Comparison of ENCODE assay signal across 1 cellular context in genomic region chr6:157385482-157385881, GRCh38.
TF ChIP-seq lines count a peak whose summit lies in the region.

No MANE protein-coding gene starts in this region.

TF ChIP-seq in WTC11, 78 proteins besides CTCF, POLR2A, EP300 and RAD21 (continued from another document):
- TF ChIP-seq MLX (CRISPR knock-in tag; IDR thresholded peaks at IDR 0.05) (no peak), NR3C1 (CRISPR knock-in tag; conservative IDR thresholded peaks at IDR 0.05; ENCODE audit: low read depth) (no peak), ZNF263 (CRISPR knock-in tag; IDR thresholded peaks at IDR 0.05; ENCODE audit: low read depth) (no peak), CBFB (CRISPR knock-in tag; IDR thresholded peaks at IDR 0.05; ENCODE audit: low read depth) (no peak), USF2 (CRISPR knock-in tag; IDR thresholded peaks at IDR 0.05) (no peak)
